Comparison of ENCODE assay signal across 1 cellular context in genomic region chr11:62223095-62223494, GRCh38.
TF ChIP-seq lines count a peak whose summit lies in the region.

No MANE protein-coding gene starts in this region.

TF ChIP-seq in HCT116, 20 proteins besides CTCF, POLR2A, EP300 and RAD21:
- TF ChIP-seq CBX3 (IDR thresholded peaks at IDR 0.05; ENCODE audit: low read depth) (peak; percentile 96), SRF (IDR thresholded peaks at IDR 0.05; ENCODE audit: low read depth) (no peak)
